1 cellular context compared by ENCODE assay signal in genomic region chr7:107506683-107507339, GRCh38.
TF ChIP-seq lines count a peak whose summit lies in the region.

No MANE protein-coding gene starts in this region.

TF ChIP-seq in K562, 482 proteins besides CTCF, POLR2A, EP300 and RAD21:
- TF ChIP-seq IFI16 (CRISPR knock-in tag; IDR thresholded peaks at IDR 0.05) = no peak
- TF ChIP-seq SPI1 (IDR thresholded peaks at IDR 0.05; ENCODE audit: borderline replicate concordance, low read depth, low read length) = 0 out of 2 replicates have a peak, but pooled peaks have one; percentile 15
- no peak for TF ChIP-seq ZMIZ1 (IDR thresholded peaks at IDR 0.05; ENCODE audit: low read depth in 2 of 2, low read length in 2 of 2)
- TF ChIP-seq POLR2B (IDR thresholded peaks at IDR 0.05; ENCODE audit: low read depth, partially characterized antibody) = no peak
- TF ChIP-seq ZNF398 (CRISPR knock-in tag; IDR thresholded peaks at IDR 0.05) = no peak
- no peak for TF ChIP-seq NONO (IDR thresholded peaks at IDR 0.05; ENCODE audit: low read depth in 2 of 2, low read length in 1 of 2)
